In genomic region chr13:27792393-27793218, GRCh38 we compare ENCODE assay signal across 7 cellular contexts. TPM values are rescaled to one million over a fixed set of nuclear protein-coding genes. Genes with fewer than 3 reads are reported as not detected.
DNase-seq lines count a peak whose midpoint lies in the region; ATAC-seq and TF ChIP-seq lines count a peak whose summit lies in the region.

GSX1 (plus strand) TSS chr13:27792483; CDS start chr13:27792691, 208 bp downstream.

- H3K4me1 Mint-ChIP-seq in central memory CD8-positive, alpha-beta T cell, result peaks cover 47% of the 10 kb centered on the region

- POLR2A ChIA-PET in HEK293 (lab: Yijun Ruan, JAX), result no interaction called here

- H3K36me3 Mint-ChIP-seq in central memory CD8-positive, alpha-beta T cell (ENCODE audit: insufficient read depth), result peaks cover 1% of the 10 kb centered on the region

- H3K9me3 ChIP-seq in HEK293 (ENCODE audit: control insufficient read depth, insufficient read depth, low read depth, low read length), result no peaks in the 10 kb centered on the region

- TF ChIP-seq CTCF in HEK293 (tag by site-specific recombination; IDR thresholded peaks at IDR 0.05), result 0 out of 2 replicates have a peak, but pooled peaks have one; percentile 16

- H3K27me3 Mint-ChIP-seq in central memory CD8-positive, alpha-beta T cell, result peaks cover 95% of the 10 kb centered on the region

- H3K9me3 Mint-ChIP-seq in central memory CD8-positive, alpha-beta T cell, result no peaks in the 10 kb centered on the region

- no peak within 1 kb of the TSS for H3K27ac ChIP-seq in HEK293 (ENCODE audit: extremely low read depth, low read depth, low read length)

- H3K36me3 ChIP-seq in HEK293 (ENCODE audit: control insufficient read depth in 2 of 2, insufficient read depth in 1 of 2, low read length in 2 of 2), result no peaks in the 10 kb centered on the region

- no peaks in the 10 kb centered on the region; the same call in 1 of the 2 replicates for H3K4me1 ChIP-seq in HEK293 (ENCODE audit: control insufficient read depth, insufficient read depth, low read length)

- H3K4me3 Mint-ChIP-seq in central memory CD8-positive, alpha-beta T cell, result peak within 1 kb of the TSS; percentile 82

- DNase-seq in T follicular helper cell (ENCODE audit: low read depth), result peak; percentile 6
- peak in 1 of 2 donors; percentile 19 for DNase-seq in central memory CD8-positive, alpha-beta T cell (ENCODE audit: low spot score in 2 of 2)
- peak; percentile 73 for DNase-seq in kidney tubule cell (ENCODE audit: low spot score)
- peak; percentile 36 for DNase-seq in stimulated activated CD4-positive, alpha-beta T cell treated with anti-CD3 and anti-CD28 coated beads, Interleukin-12 subunit alpha, Interleukin-12 subunit beta, amount 100 ng/mL, for 4 hours
- DNase-seq in SK-N-DZ (ENCODE audit: low spot score), result no peak
- DNase-seq in LoVo (ENCODE audit: low spot score), result no peak

- CTCF ChIA-PET in HEK293 (lab: Yijun Ruan, JAX), result interaction anchor here (0.6 to 0.7 kb wide), 2 partner anchors 50 to 190 kb away, joined by 3 read pairs; no protein-coding TSS in a partner anchor

- ATAC-seq in central memory CD8-positive, alpha-beta T cell (replicated peaks; ENCODE audit: extremely low read depth, poor library complexity, severe bottlenecking), result no peak

- no peak within 1 kb of the TSS for H3K27ac Mint-ChIP-seq in central memory CD8-positive, alpha-beta T cell (ENCODE audit: low read depth)

- H3K4me3 ChIP-seq in HEK293 (ENCODE audit: low read depth, low read length), result peak within 1 kb of the TSS; percentile 12

TF ChIP-seq in HEK293, 187 proteins besides CTCF, POLR2A, EP300 and RAD21 (continues in another document):
- TF ChIP-seq KLF9 (tag by site-specific recombination; IDR thresholded peaks at IDR 0.05; ENCODE audit: low read depth) (no peak), ZFHX2 (tag by site-specific recombination; conservative IDR thresholded peaks at IDR 0.05) (peak; percentile 91), PRDM10 (tag by site-specific recombination; IDR thresholded peaks at IDR 0.05) (peak; percentile 48), ZNF639 (tag by site-specific recombination; IDR thresholded peaks at IDR 0.05) (no peak), ZNF621 (tag by site-specific recombination; IDR thresholded peaks at IDR 0.05) (no peak), ZNF600 (tag by site-specific recombination; IDR thresholded peaks at IDR 0.05) (peak; percentile 63), ZNF777 (tag by site-specific recombination; IDR thresholded peaks at IDR 0.05; ENCODE audit: borderline replicate concordance) (no peak), ZIC2 (tag by site-specific recombination; IDR thresholded peaks at IDR 0.05) (peak; percentile 84), ZNF521 (tag by site-specific recombination; IDR thresholded peaks at IDR 0.05) (no peak), REST (tag by site-specific recombination; IDR thresholded peaks at IDR 0.05) (peak; percentile 98), ZNF23 (tag by site-specific recombination; IDR thresholded peaks at IDR 0.05; ENCODE audit: borderline replicate concordance) (no peak), ZNF654 (tag by site-specific recombination; IDR thresholded peaks at IDR 0.05; ENCODE audit: low read depth) (no peak), FEZF1 (tag by site-specific recombination; IDR thresholded peaks at IDR 0.05) (no peak), ZNF670 (tag by site-specific recombination; IDR thresholded peaks at IDR 0.05; ENCODE audit: low read depth) (no peak), ZNF585B (tag by site-specific recombination; IDR thresholded peaks at IDR 0.05) (no peak), ZNF544 (tag by site-specific recombination; IDR thresholded peaks at IDR 0.05) (no peak), ZNF423 (tag by site-specific recombination; IDR thresholded peaks at IDR 0.05) (no peak), ZNF311 (tag by site-specific recombination; IDR thresholded peaks at IDR 0.05; ENCODE audit: borderline replicate concordance) (no peak), PRDM6 (tag by site-specific recombination; IDR thresholded peaks at IDR 0.05) (no peak), KLF16 (tag by site-specific recombination; IDR thresholded peaks at IDR 0.05) (no peak), ZFP37 (tag by site-specific recombination; IDR thresholded peaks at IDR 0.05) (no peak), SETDB1 (IDR thresholded peaks at IDR 0.05; ENCODE audit: insufficient read length, low read length) (no peak), ZNF549 (tag by site-specific recombination; IDR thresholded peaks at IDR 0.05) (0 out of 2 replicates have a peak, but pooled peaks have one; percentile 15), ZNF701 (tag by site-specific recombination; IDR thresholded peaks at IDR 0.05) (no peak), ZNF558 (tag by site-specific recombination; IDR thresholded peaks at IDR 0.05) (no peak)

RNA-seq across cellular contexts. Expression of gene GSX1, which starts in this region (rescaled TPM):
- not detected in 2 replicates for polyA plus RNA-seq in SK-N-DZ (2014; cell fraction: cytosol; rRNA removed)
- not detected in 2 replicates for polyA plus RNA-seq in SK-N-DZ (2014; cell fraction: nucleus; rRNA removed)

Comparison
In these comparisons a context has a peak if more than half of its experiments do, and no peak if none do; other contexts are left out.
1. DNase-seq: peak in T follicular helper cell (single experiment), kidney tubule cell (single experiment) and stimulated activated CD4-positive, alpha-beta T cell treated with anti-CD3 and anti-CD28 coated beads, Interleukin-12 subunit alpha, Interleukin-12 subunit beta, amount 100 ng/mL, for 4 hours (single experiment); none in SK-N-DZ (single experiment) and LoVo (single experiment).